ENCODE assay signal across 1 cellular context in the genomic region with DNA sequence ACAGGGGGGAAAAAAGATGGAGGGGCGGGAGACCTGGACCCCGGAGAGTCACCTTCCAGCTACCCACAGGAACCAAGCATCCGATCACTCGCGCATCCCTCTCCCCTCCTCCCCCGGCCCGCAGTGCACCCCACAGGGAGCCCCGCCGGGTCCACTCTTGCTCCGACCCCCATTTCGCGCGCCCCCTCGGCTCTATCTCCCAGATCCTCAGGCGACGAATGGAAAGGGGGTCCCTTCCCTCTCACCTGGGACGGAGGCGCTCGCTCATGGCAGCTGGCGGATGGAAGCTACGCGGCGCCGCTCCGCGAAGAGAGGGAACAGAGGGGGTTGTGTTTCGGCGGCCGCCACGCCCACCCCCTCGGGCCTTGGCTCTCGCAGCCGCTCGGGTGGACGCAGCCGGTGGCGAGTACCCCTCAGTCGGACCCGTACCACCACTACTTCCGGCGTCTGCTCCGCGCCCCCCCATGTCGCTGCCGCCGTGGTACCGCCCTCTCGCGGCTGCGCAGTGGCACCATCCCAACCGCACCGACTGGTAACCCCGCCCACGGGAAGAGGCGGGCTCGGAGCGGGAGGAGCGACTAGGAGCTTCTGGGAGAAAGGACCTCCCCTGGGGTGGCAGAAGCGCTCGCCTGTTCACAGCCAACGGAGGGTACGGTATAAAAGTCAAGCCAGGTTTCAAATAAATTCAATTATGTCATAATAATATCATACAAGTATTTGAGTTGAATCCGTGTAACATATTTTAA.
TF ChIP-seq lines count a peak whose summit lies in the region.

No MANE protein-coding gene starts in this region.

TF ChIP-seq in HepG2, 621 proteins besides CTCF, POLR2A, EP300 and RAD21 (continued from another document and continues in another):
- TF ChIP-seq ZBTB46 (CRISPR knock-in tag; IDR thresholded peaks at IDR 0.05; ENCODE audit: borderline replicate concordance) (no peak; the same call in 1 of the 2 replicates), ZNF883 (CRISPR knock-in tag; IDR thresholded peaks at IDR 0.05; ENCODE audit: not compliant biosample characterization) (peak; percentile 73), ELF1 (CRISPR knock-in tag; IDR thresholded peaks at IDR 0.05) (peak; percentile 94), ZNF557 (CRISPR knock-in tag; IDR thresholded peaks at IDR 0.05) (0 out of 2 replicates have a peak, but pooled peaks have one; percentile 31), CHCHD3 (CRISPR knock-in tag; IDR thresholded peaks at IDR 0.05) (no peak), REPIN1 (CRISPR knock-in tag; IDR thresholded peaks at IDR 0.05; ENCODE audit: borderline replicate concordance, low read depth) (no peak), ZNF879 (CRISPR knock-in tag; IDR thresholded peaks at IDR 0.05) (no peak), STAT5B (CRISPR knock-in tag; IDR thresholded peaks at IDR 0.05) (peak; percentile 74; the same call in 1 of the 2 replicates), PBX2 (CRISPR knock-in tag; IDR thresholded peaks at IDR 0.05) (no peak), CEBPG (CRISPR knock-in tag; IDR thresholded peaks at IDR 0.05) (no peak; the same call in 1 of the 2 replicates), ARID5B (CRISPR knock-in tag; IDR thresholded peaks at IDR 0.05) (peak; percentile 61), ZNF672 (CRISPR knock-in tag; IDR thresholded peaks at IDR 0.05) (no peak), ZNF674 (CRISPR knock-in tag; IDR thresholded peaks at IDR 0.05; ENCODE audit: low read depth) (no peak), KDM3A (CRISPR knock-in tag; IDR thresholded peaks at IDR 0.05; ENCODE audit: low read depth) (peak; percentile 76; the same call in 1 of the 2 replicates), ZC3H13 (CRISPR knock-in tag; IDR thresholded peaks at IDR 0.05) (peak; percentile 88), SUZ12 (IDR thresholded peaks at IDR 0.05; ENCODE audit: low read depth, low read length) (no peak), ISX (CRISPR knock-in tag; conservative IDR thresholded peaks at IDR 0.05) (no peak), NR2F2 (IDR thresholded peaks at IDR 0.05; ENCODE audit: borderline replicate concordance, low read depth) (peak; percentile 9; the same call in 1 of the 2 replicates), TAF15 (IDR thresholded peaks at IDR 0.05; ENCODE audit: low read depth, low read length, poor library complexity, severe bottlenecking) (peak; percentile 66), HOXA7 (CRISPR knock-in tag; IDR thresholded peaks at IDR 0.05) (no peak), YEATS2 (CRISPR knock-in tag; IDR thresholded peaks at IDR 0.05; ENCODE audit: borderline replicate concordance) (peak; percentile 87), PCBP2 (optimal IDR thresholded peaks at IDR 0.05; ENCODE audit: low read depth, low read length, poor library complexity, severe bottlenecking) (no peak), ZNF329 (CRISPR knock-in tag; IDR thresholded peaks at IDR 0.05; ENCODE audit: low read depth) (no peak), ZNF747 (CRISPR knock-in tag; IDR thresholded peaks at IDR 0.05; ENCODE audit: borderline replicate concordance) (no peak; the same call in 1 of the 2 replicates), ZMYM3 (CRISPR knock-in tag; IDR thresholded peaks at IDR 0.05) (peak; percentile 64), ZGPAT (CRISPR knock-in tag; IDR thresholded peaks at IDR 0.05) (peak; percentile 86), ZNF878 (CRISPR knock-in tag; IDR thresholded peaks at IDR 0.05) (no peak)
- TF ChIP-seq, protein P1, sequence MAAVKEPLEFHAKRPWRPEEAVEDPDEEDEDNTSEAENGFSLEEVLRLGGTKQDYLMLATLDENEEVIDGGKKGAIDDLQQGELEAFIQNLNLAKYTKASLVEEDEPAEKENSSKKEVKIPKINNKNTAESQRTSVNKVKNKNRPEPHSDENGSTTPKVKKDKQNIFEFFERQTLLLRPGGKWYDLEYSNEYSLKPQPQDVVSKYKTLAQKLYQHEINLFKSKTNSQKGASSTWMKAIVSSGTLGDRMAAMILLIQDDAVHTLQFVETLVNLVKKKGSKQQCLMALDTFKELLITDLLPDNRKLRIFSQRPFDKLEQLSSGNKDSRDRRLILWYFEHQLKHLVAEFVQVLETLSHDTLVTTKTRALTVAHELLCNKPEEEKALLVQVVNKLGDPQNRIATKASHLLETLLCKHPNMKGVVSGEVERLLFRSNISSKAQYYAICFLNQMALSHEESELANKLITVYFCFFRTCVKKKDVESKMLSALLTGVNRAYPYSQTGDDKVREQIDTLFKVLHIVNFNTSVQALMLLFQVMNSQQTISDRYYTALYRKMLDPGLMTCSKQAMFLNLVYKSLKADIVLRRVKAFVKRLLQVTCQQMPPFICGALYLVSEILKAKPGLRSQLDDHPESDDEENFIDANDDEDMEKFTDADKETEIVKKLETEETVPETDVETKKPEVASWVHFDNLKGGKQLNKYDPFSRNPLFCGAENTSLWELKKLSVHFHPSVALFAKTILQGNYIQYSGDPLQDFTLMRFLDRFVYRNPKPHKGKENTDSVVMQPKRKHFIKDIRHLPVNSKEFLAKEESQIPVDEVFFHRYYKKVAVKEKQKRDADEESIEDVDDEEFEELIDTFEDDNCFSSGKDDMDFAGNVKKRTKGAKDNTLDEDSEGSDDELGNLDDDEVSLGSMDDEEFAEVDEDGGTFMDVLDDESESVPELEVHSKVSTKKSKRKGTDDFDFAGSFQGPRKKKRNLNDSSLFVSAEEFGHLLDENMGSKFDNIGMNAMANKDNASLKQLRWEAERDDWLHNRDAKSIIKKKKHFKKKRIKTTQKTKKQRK (IDR thresholded peaks at IDR 0.05; ENCODE audit: low read length), result no peak
- TF ChIP-seq, protein P2, sequence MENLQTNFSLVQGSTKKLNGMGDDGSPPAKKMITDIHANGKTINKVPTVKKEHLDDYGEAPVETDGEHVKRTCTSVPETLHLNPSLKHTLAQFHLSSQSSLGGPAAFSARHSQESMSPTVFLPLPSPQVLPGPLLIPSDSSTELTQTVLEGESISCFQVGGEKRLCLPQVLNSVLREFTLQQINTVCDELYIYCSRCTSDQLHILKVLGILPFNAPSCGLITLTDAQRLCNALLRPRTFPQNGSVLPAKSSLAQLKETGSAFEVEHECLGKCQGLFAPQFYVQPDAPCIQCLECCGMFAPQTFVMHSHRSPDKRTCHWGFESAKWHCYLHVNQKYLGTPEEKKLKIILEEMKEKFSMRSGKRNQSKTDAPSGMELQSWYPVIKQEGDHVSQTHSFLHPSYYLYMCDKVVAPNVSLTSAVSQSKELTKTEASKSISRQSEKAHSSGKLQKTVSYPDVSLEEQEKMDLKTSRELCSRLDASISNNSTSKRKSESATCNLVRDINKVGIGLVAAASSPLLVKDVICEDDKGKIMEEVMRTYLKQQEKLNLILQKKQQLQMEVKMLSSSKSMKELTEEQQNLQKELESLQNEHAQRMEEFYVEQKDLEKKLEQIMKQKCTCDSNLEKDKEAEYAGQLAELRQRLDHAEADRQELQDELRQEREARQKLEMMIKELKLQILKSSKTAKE (CRISPR knock-in tag; IDR thresholded peaks at IDR 0.05; ENCODE audit: borderline replicate concordance), result peak; percentile 62; the same call in 1 of the 2 replicates
- TF ChIP-seq, protein P3, sequence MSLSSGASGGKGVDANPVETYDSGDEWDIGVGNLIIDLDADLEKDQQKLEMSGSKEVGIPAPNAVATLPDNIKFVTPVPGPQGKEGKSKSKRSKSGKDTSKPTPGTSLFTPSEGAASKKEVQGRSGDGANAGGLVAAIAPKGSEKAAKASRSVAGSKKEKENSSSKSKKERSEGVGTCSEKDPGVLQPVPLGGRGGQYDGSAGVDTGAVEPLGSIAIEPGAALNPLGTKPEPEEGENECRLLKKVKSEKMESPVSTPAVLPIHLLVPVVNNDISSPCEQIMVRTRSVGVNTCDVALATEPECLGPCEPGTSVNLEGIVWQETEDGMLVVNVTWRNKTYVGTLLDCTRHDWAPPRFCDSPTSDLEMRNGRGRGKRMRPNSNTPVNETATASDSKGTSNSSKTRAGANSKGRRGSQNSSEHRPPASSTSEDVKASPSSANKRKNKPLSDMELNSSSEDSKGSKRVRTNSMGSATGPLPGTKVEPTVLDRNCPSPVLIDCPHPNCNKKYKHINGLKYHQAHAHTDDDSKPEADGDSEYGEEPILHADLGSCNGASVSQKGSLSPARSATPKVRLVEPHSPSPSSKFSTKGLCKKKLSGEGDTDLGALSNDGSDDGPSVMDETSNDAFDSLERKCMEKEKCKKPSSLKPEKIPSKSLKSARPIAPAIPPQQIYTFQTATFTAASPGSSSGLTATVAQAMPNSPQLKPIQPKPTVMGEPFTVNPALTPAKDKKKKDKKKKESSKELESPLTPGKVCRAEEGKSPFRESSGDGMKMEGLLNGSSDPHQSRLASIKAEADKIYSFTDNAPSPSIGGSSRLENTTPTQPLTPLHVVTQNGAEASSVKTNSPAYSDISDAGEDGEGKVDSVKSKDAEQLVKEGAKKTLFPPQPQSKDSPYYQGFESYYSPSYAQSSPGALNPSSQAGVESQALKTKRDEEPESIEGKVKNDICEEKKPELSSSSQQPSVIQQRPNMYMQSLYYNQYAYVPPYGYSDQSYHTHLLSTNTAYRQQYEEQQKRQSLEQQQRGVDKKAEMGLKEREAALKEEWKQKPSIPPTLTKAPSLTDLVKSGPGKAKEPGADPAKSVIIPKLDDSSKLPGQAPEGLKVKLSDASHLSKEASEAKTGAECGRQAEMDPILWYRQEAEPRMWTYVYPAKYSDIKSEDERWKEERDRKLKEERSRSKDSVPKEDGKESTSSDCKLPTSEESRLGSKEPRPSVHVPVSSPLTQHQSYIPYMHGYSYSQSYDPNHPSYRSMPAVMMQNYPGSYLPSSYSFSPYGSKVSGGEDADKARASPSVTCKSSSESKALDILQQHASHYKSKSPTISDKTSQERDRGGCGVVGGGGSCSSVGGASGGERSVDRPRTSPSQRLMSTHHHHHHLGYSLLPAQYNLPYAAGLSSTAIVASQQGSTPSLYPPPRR (CRISPR knock-in tag; IDR thresholded peaks at IDR 0.05; ENCODE audit: borderline replicate concordance), result peak; percentile 63; the same call in 1 of the 2 replicates
- TF ChIP-seq, protein P4, sequence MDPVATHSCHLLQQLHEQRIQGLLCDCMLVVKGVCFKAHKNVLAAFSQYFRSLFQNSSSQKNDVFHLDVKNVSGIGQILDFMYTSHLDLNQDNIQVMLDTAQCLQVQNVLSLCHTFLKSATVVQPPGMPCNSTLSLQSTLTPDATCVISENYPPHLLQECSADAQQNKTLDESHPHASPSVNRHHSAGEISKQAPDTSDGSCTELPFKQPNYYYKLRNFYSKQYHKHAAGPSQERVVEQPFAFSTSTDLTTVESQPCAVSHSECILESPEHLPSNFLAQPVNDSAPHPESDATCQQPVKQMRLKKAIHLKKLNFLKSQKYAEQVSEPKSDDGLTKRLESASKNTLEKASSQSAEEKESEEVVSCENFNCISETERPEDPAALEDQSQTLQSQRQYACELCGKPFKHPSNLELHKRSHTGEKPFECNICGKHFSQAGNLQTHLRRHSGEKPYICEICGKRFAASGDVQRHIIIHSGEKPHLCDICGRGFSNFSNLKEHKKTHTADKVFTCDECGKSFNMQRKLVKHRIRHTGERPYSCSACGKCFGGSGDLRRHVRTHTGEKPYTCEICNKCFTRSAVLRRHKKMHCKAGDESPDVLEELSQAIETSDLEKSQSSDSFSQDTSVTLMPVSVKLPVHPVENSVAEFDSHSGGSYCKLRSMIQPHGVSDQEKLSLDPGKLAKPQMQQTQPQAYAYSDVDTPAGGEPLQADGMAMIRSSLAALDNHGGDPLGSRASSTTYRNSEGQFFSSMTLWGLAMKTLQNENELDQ (CRISPR knock-in tag; IDR thresholded peaks at IDR 0.05; ENCODE audit: borderline replicate concordance), result no peak
